ENCODE assay signal across 8 cellular contexts in genomic region chr11:36508743-36509142, GRCh38. TPM values are rescaled to one million over a fixed set of nuclear protein-coding genes. Genes with fewer than 3 reads are reported as not detected.
DNase-seq lines count a peak whose midpoint lies in the region; TF ChIP-seq lines count a peak whose summit lies in the region.

No MANE protein-coding gene starts in this region.

- peak overlapping the region; percentile 100 for H3K27ac Mint-ChIP-seq in chondrocyte (ENCODE audit: unreplicated experiment)

- peaks cover 1% of the 10 kb centered on the region for H3K9me3 Mint-ChIP-seq in chondrocyte (ENCODE audit: low read depth)

- peaks cover 4% of the 10 kb centered on the region for H3K36me3 Mint-ChIP-seq in chondrocyte (ENCODE audit: low read depth)

- TF ChIP-seq CTCF in AG04450 (IDR thresholded peaks at IDR 0.05; ENCODE audit: low read depth, low read length) (no peak), chondrocyte (IDR thresholded peaks at IDR 0.05) (no peak), RWPE1 (conservative IDR thresholded peaks at IDR 0.05; ENCODE audit: low read depth) (no peak)

- H3K4me3 Mint-ChIP-seq in chondrocyte (ENCODE audit: unreplicated experiment): peak overlapping the region; percentile 100

- no peaks in the 10 kb centered on the region for H3K27me3 ChIP-seq in AG04450 (ENCODE audit: control insufficient read depth, insufficient read depth, low read length)

- no peaks in the 10 kb centered on the region for H3K27me3 Mint-ChIP-seq in chondrocyte (ENCODE audit: low read depth)

- H3K27ac ChIP-seq in AG04450 (ENCODE audit: low read depth, low read length) (no peak overlapping the region), RWPE1 (no peak overlapping the region)

- DNase-seq in AG04450 (ENCODE audit: low read depth, low spot score) (no peak), Kasumi-1 (lab: John Stamatoyannopoulos, UW) (peak; percentile 16 to 43), chondrocyte (ENCODE audit: low spot score) (no peak), myocyte (ENCODE audit: low read depth) (peak; percentile 67), NCI-H2107 (lab: John Stamatoyannopoulos, UW) (no peak), NCI-H524 treated with DMSO at 0.1 percent for 48 hours (lab: John Stamatoyannopoulos, UW) (no peak), RWPE1 (ENCODE audit: low spot score) (no peak)
- no peak for DNase-seq in activated effector memory CD4-positive, alpha-beta T cell treated with Interleukin-2 at 50 U/mL for 16 hours

- H3K9me3 ChIP-seq in AG04450 (ENCODE audit: control insufficient read depth, insufficient read depth, low read length): peaks cover 2% of the 10 kb centered on the region

- CTCF ChIA-PET in AG04450 (lab: Charles Lee) (interaction anchor here (1.2 to 2.9 kb wide), 5 partner anchors 9 to 220 kb away, joined by 3 to 25 read pairs (median 6); no protein-coding TSS in a partner anchor), RWPE1 (lab: Yijun Ruan, JAX) (interaction anchor here (0.7 kb wide), 2 partner anchors 138 to 676 kb away, joined by 3 read pairs; no protein-coding TSS in a partner anchor)

- H3K4me3 ChIP-seq in AG04450 (ENCODE audit: low read depth, low read length): peak overlapping the region; percentile 95

- H3K4me1 Mint-ChIP-seq in chondrocyte (ENCODE audit: low read depth): peaks cover 49% of the 10 kb centered on the region

- POLR2A ChIA-PET in AG04450 (lab: Yijun Ruan, JAX): interaction anchor here (1.8 kb wide), 1 partner anchor 8 kb away, joined by 5 read pairs; no protein-coding TSS in a partner anchor
- POLR2A ChIA-PET in RWPE1 (lab: Yijun Ruan, JAX; ENCODE audit: low non-redundant PET): no interaction called here

RNA-seq across cellular contexts. Expression of gene TRAF6, which starts 1.3 kb away (rescaled TPM):
- 9.1 and 10.0 TPM in 2 replicates for polyA plus RNA-seq in AG04450 (2011; rRNA removed)
- polyA minus RNA-seq in AG04450 (2011; rRNA and poly(A)+ RNA removed): 11.1 and 11.9 TPM in 2 replicates
- total RNA-seq in chondrocyte (14.4 to 16.0 TPM (median 15.2 TPM) in 3 replicates), myocyte (18.3 and 20.4 TPM in 2 replicates)
- polyA plus RNA-seq in myocyte (2012): 7.5 TPM

RNA-seq across cellular contexts. Expression of gene RAG1, which starts 59.1 kb away (rescaled TPM):
- polyA plus RNA-seq in AG04450 (2011; rRNA removed): 0.33 and 0.52 TPM in 2 replicates
- 0.17 and 0.41 TPM in 2 replicates for polyA minus RNA-seq in AG04450 (2011; rRNA and poly(A)+ RNA removed)
- total RNA-seq in chondrocyte (1.1 to 1.6 TPM (median 1.3 TPM) in 3 replicates), myocyte (2.6 and 5.6 TPM in 2 replicates)
- polyA plus RNA-seq in myocyte (2012): 2.3 TPM

Comparison
In these comparisons a context has a peak if more than half of its experiments do, and no peak if none do; other contexts are left out.
1. DNase-seq: peak in Kasumi-1 (2 of 2) and myocyte (single experiment); none in AG04450 (single experiment), chondrocyte (single experiment), NCI-H2107 (single experiment), NCI-H524 treated with DMSO at 0.1 percent for 48 hours (single experiment), RWPE1 (single experiment) and activated effector memory CD4-positive, alpha-beta T cell treated with Interleukin-2 at 50 U/mL for 16 hours (single experiment).